Comparison of ENCODE assay signal across 9 cellular contexts in genomic region chr17:83079340-83079747, GRCh38. TPM values are rescaled to one million over a fixed set of nuclear protein-coding genes. Genes with fewer than 3 reads are reported as not detected.
DNase-seq lines count a peak whose midpoint lies in the region; ATAC-seq and TF ChIP-seq lines count a peak whose summit lies in the region.
"Had no signal": no experiment of that assay in that cellular context is flagged by ENCODE, and none has a peak within 500 bp of the region (broad histone marks: within the 10 kb centered on the region; RNA-seq: fewer than 3 reads in every experiment).

Gene METRNL, plus strand, starts transcription at chr17:83079609. Its CDS starts 207 bp downstream, at chr17:83079816.

- peaks cover 35% of the 10 kb centered on the region for H3K27me3 Mint-ChIP-seq in GM23338 (ENCODE audit: insufficient read depth, low read depth, poor library complexity)
- H3K27me3 Mint-ChIP-seq: activated naive CD8-positive, alpha-beta T cell had no signal

- no peak within 1 kb of the TSS for H3K27ac ChIP-seq in GM23338 (ENCODE audit: low read depth)
- H3K27ac ChIP-seq in mucosa of rectum (ENCODE audit: low read depth in 2 of 2, low read length in 2 of 2) = peak within 1 kb of the TSS; percentile 89 to 92

- no peak for TF ChIP-seq CTCF in GM23338 (conservative IDR thresholded peaks at IDR 0.05; ENCODE audit: low read depth in 2 of 2)

- no peak within 1 kb of the TSS for H3K27ac Mint-ChIP-seq in GM23338
- H3K27ac Mint-ChIP-seq: activated naive CD8-positive, alpha-beta T cell had no signal

- H2AFZ ChIP-seq in GM23338 = no peak within 1 kb of the TSS

- no peaks in the 10 kb centered on the region; the same call in 2 of the 3 replicates for H3K9me3 Mint-ChIP-seq in GM23338

- H3K4me3 ChIP-seq in GM23338 (peak within 1 kb of the TSS; percentile 64), mucosa of rectum (ENCODE audit: low read length in 2 of 2) (peak within 1 kb of the TSS; percentile 54 to 75)

- H3K9me2 ChIP-seq in GM23338 (ENCODE audit: insufficient read depth) = no peaks in the 10 kb centered on the region

- H4K20me1 ChIP-seq in GM23338 (replicated peaks; ENCODE audit: insufficient read depth) = no peaks in the 10 kb centered on the region

- H3K36me3 ChIP-seq in GM23338 (ENCODE audit: insufficient read depth) (no peaks in the 10 kb centered on the region), mucosa of rectum (ENCODE audit: control insufficient read depth in 2 of 2, insufficient read depth in 2 of 2, low read length in 2 of 2) (no peaks in the 10 kb centered on the region)

- H3K9ac ChIP-seq in mucosa of rectum (ENCODE audit: low read depth in 1 of 2, low read length in 2 of 2) = peak within 1 kb of the TSS; percentile 47 to 89

- peak within 1 kb of the TSS; percentile 62; the same call in 2 of the 3 replicates for H3K4me3 Mint-ChIP-seq in GM23338

- H3K4me1 Mint-ChIP-seq in GM23338 = peaks cover 30% of the 10 kb centered on the region

- peaks cover 38% of the 10 kb centered on the region for H3K27me3 ChIP-seq in GM23338 (ENCODE audit: insufficient read depth)
- H3K27me3 ChIP-seq in mucosa of rectum (ENCODE audit: control insufficient read depth in 2 of 2, insufficient read depth in 2 of 2, low read length in 2 of 2) = peaks cover 6 to 15% of the 10 kb centered on the region in 2 donors

- DNase-seq in COLO829 (ENCODE audit: low spot score) (peak; percentile 76), GM23338 (ENCODE audit: low spot score) (peak; percentile 69), NCI-H345 (lab: John Stamatoyannopoulos, UW) (peak; percentile 78), activated T-cell treated with anti-CD3 and anti-CD28 coated beads for 48 hours (ENCODE audit: low read depth) (peak; percentile 67), NCI-H524 (lab: John Stamatoyannopoulos, UW) (no peak)
- DNase-seq in stimulated activated CD8-positive, alpha-beta memory T cell treated with anti-CD3 and anti-CD28 coated beads, Interleukin-7, amount 100 ng/mL, for 24 hours (ENCODE audit: low read depth) = peak; percentile 30

- H3K4me1 ChIP-seq in GM23338 (ENCODE audit: insufficient read depth) (peaks cover 19% of the 10 kb centered on the region), mucosa of rectum (ENCODE audit: control insufficient read depth in 2 of 2, insufficient read depth in 2 of 2, low read length in 2 of 2) (peaks cover 38 to 42% of the 10 kb centered on the region in 2 donors)

- peaks cover 20% of the 10 kb centered on the region for H3K79me2 ChIP-seq in GM23338 (replicated peaks; ENCODE audit: insufficient read depth)

- peaks cover 13% of the 10 kb centered on the region; the same call in 1 of the 3 replicates for H3K36me3 Mint-ChIP-seq in GM23338 (ENCODE audit: low read depth)
- H3K36me3 Mint-ChIP-seq: activated naive CD8-positive, alpha-beta T cell had no signal

- 0 out of 2 replicates have a peak, but pooled peaks cover 6% of the 10 kb centered on the region for H3F3A ChIP-seq in GM23338 (replicated peaks; ENCODE audit: low read depth)

- no peaks in the 10 kb centered on the region for H3K9me3 ChIP-seq in mucosa of rectum (ENCODE audit: control insufficient read depth in 2 of 2, low read length in 2 of 2)

- ATAC-seq in GM23338 = peak; percentile 14
- ATAC-seq in esophagus mucosa = peak; percentile 43

- peak within 1 kb of the TSS; percentile 86 for H3K4me2 ChIP-seq in GM23338

TF ChIP-seq in GM23338, 12 proteins besides CTCF, POLR2A, EP300 and RAD21:
- TF ChIP-seq ZNF114 (CRISPR knock-in tag; IDR thresholded peaks at IDR 0.05) (no peak), POLR2AphosphoS5 (IDR thresholded peaks at IDR 0.05; ENCODE audit: low read depth) (peak; percentile 69)
TF ChIP-seq in GM23338: peak in this region for 1.

RNA-seq across cellular contexts. Expression of gene METRNL, which starts in this region (rescaled TPM):
- 17.4 and 20.2 TPM in 2 replicates for total RNA-seq in GM23338 (2014; rRNA removed; shearing (Covaris generic))
- 12.2 and 16.1 TPM in 2 replicates for polyA plus RNA-seq in GM23338 (2016; fragmentation: Nextera tagmentation; extraction: Ambion mirVana)
- total RNA-seq in esophagus mucosa = 152 TPM

Comparison
In these comparisons a context has a peak if more than half of its experiments do, and no peak if none do; other contexts are left out.
1. DNase-seq: peak in COLO829 (single experiment), GM23338 (single experiment), NCI-H345 (single experiment), activated T-cell treated with anti-CD3 and anti-CD28 coated beads for 48 hours (single experiment) and stimulated activated CD8-positive, alpha-beta memory T cell treated with anti-CD3 and anti-CD28 coated beads, Interleukin-7, amount 100 ng/mL, for 24 hours (single experiment); none in NCI-H524 (0 of 2).